Comparison of ENCODE assay signal across 8 cellular contexts in the genomic region with DNA sequence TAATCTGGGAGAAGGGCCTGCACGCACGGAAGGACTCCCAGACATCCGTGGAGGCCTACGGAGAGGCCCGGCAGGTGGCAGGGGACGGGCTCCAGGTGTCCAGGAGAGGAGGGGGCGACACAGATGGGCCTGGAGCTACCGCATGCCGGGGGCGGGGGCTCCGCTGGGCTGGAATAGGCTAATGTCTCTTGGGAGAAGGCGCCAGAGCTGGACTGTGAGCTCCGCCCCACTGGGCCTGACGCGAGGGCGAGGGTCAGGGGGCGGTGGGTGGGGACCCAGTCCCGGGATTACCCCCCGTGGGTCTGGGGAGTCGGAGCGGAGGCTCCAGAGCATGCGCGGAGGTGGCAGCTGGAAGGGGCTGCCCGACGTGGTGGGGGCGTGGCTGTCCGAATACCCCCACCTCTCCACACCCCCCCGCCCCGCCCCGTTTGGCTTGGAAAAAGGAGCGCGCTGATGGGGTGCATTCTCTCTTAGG. TPM values are rescaled to one million over a fixed set of nuclear protein-coding genes. Genes with fewer than 3 reads are reported as not detected.
DNase-seq lines count a peak whose midpoint lies in the region; ATAC-seq and TF ChIP-seq lines count a peak whose summit lies in the region.

No MANE protein-coding gene starts in this region.

- peak overlapping the region; percentile 71 for H3K27ac Mint-ChIP-seq in activated CD4-positive, alpha-beta T cell treated with anti-CD3 and anti-CD28 coated beads for 36 hours

- intact Hi-C loops in activated CD4-positive, alpha-beta T cell treated with anti-CD3 and anti-CD28 coated beads for 36 hours (cut with DNase I, micrococcal nuclease): loop anchor here (1.0 to 10.0 kb wide), 12 partner anchors 48 to 851 kb away; a partner anchor contains a TSS

- peaks cover 0 to 9% (median 3%) of the 10 kb centered on the region in 4 donors for H3K4me1 ChIP-seq in liver (ENCODE audit: control insufficient read depth in 4 of 4, insufficient read depth in 4 of 4, low read length in 3 of 4)

- CTCF ChIA-PET in activated CD4-positive, alpha-beta T cell treated with anti-CD3 and anti-CD28 coated beads for 36 hours (lab: Charles Lee): interaction anchor here (0.5 to 2.8 kb wide), 17 partner anchors 11 to 433 kb away, joined by 3 to 17 read pairs (median 4); a partner anchor contains a TSS

- peak; percentile 25 for ATAC-seq in GM19438 (IDR thresholded peaks at IDR 0.05; ENCODE audit: low read depth, unreplicated experiment)
- peak; percentile 10 for ATAC-seq in activated CD4-positive, alpha-beta T cell treated with anti-CD3 and anti-CD28 coated beads for 36 hours

- TF ChIP-seq CTCF in liver (IDR thresholded peaks at IDR 0.05; ENCODE audit: low read depth, low read length, missing input control): no peak

- WGBS in liver: 5% methylated on average over 32 of the region's 32 CpGs

- H3K27me3 ChIP-seq in liver (ENCODE audit: control insufficient read depth in 4 of 4, insufficient read depth in 4 of 4, low read length in 3 of 4): no peaks in the 10 kb centered on the region

- H3K27ac ChIP-seq in cingulate gyrus (ENCODE audit: low read depth, low read length) (peak overlapping the region; percentile 85), liver (ENCODE audit: low read depth in 1 of 2, low read length in 2 of 2) (peak overlapping the region; percentile 54 to 69)

- POLR2A ChIA-PET in activated CD4-positive, alpha-beta T cell treated with anti-CD3 and anti-CD28 coated beads for 36 hours (lab: Charles Lee): interaction anchor here (0.6 to 1.1 kb wide), 2 partner anchors 47 to 303 kb away, joined by 4 to 6 read pairs; a partner anchor contains a TSS

- H3K9me3 ChIP-seq in liver (ENCODE audit: control insufficient read depth in 4 of 4, low read length in 3 of 4): no peaks in the 10 kb centered on the region

- DNase-seq in AG08395 (ENCODE audit: low spot score) (peak; percentile 57), NCI-H1105 (lab: John Stamatoyannopoulos, UW) (peak; percentile 58), mesenteric fat pad (ENCODE audit: low spot score) (no peak)
- peak; percentile 68 for DNase-seq in activated CD4-positive, alpha-beta T cell treated with anti-CD3 and anti-CD28 coated beads for 36 hours
- DNase-seq in stimulated activated CD4-positive, alpha-beta T cell treated with anti-CD3 and anti-CD28 coated beads, TNF-alpha, amount 100 ng/mL, for 24 hours (ENCODE audit: low read depth in 3 of 3): peak in 2 of 3 experiments; percentile 29 to 59

- no peaks in the 10 kb centered on the region for H3K9me3 Mint-ChIP-seq in activated CD4-positive, alpha-beta T cell treated with anti-CD3 and anti-CD28 coated beads for 36 hours (ENCODE audit: low read depth)

- no peaks in the 10 kb centered on the region for H3K27me3 Mint-ChIP-seq in activated CD4-positive, alpha-beta T cell treated with anti-CD3 and anti-CD28 coated beads for 36 hours

- peak overlapping the region; percentile 91 for H3K4me3 Mint-ChIP-seq in activated CD4-positive, alpha-beta T cell treated with anti-CD3 and anti-CD28 coated beads for 36 hours

- peak overlapping the region; percentile 71 to 86 for H3K9ac ChIP-seq in liver (ENCODE audit: low read depth in 1 of 2, low read length in 2 of 2)

- H3K4me1 Mint-ChIP-seq in activated CD4-positive, alpha-beta T cell treated with anti-CD3 and anti-CD28 coated beads for 36 hours: peaks cover 46% of the 10 kb centered on the region

- peaks cover 0 to 4% (median 0%) of the 10 kb centered on the region in 4 donors for H3K36me3 ChIP-seq in liver (ENCODE audit: control insufficient read depth in 4 of 4, insufficient read depth in 3 of 4, low read depth in 1 of 4, low read length in 3 of 4)

- TF ChIP-seq RAD21 in liver (IDR thresholded peaks at IDR 0.05): no peak

- H3K4me3 ChIP-seq in liver (ENCODE audit: low read depth in 1 of 3, low read length in 3 of 3): peak overlapping the region; percentile 84 to 92 (median 85)

- H3K36me3 Mint-ChIP-seq in activated CD4-positive, alpha-beta T cell treated with anti-CD3 and anti-CD28 coated beads for 36 hours (ENCODE audit: low read depth): peaks cover 3% of the 10 kb centered on the region

TF ChIP-seq in liver, 16 proteins besides CTCF, POLR2A, EP300 and RAD21:
- peak; percentile 10 for TF ChIP-seq SP1 (IDR thresholded peaks at IDR 0.05)
- TF ChIP-seq FOXA2 (IDR thresholded peaks at IDR 0.05): no peak
- TF ChIP-seq, protein P1, sequence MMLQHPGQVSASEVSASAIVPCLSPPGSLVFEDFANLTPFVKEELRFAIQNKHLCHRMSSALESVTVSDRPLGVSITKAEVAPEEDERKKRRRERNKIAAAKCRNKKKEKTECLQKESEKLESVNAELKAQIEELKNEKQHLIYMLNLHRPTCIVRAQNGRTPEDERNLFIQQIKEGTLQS (IDR thresholded peaks at IDR 0.05): no peak
TF ChIP-seq in liver: peak in this region for 1.

RNA-seq across cellular contexts. Expression of a gene that starts 0.7 kb away (rescaled TPM):
- 10 to 100 TPM; 31.5 to 34.6 TPM for total RNA-seq in activated CD4-positive, alpha-beta T cell treated with anti-CD3 and anti-CD28 coated beads for 36 hours
- 10 to 100 TPM in 1 of 2 donors, 1 to 10 TPM in 1; 6.8 to 11.3 TPM for total RNA-seq in liver
- polyA plus RNA-seq in liver: 1 to 10 TPM; 1.5 to 3.0 TPM
- total RNA-seq in mesenteric fat pad: 24.3 TPM

RNA-seq across cellular contexts. Expression of a gene that starts 47.2 kb away (rescaled TPM):
- total RNA-seq in activated CD4-positive, alpha-beta T cell treated with anti-CD3 and anti-CD28 coated beads for 36 hours: 10 to 100 TPM; 23.3 to 33.8 TPM
- total RNA-seq in liver (10 to 100 TPM in 1 of 2 donors, 1 to 10 TPM in 1; 5.9 to 19.5 TPM), mesenteric fat pad (45.7 TPM)
- 1 to 10 TPM; 3.0 to 8.3 TPM for polyA plus RNA-seq in liver
